ENCODE assay signal across 7 cellular contexts in the genomic region with DNA sequence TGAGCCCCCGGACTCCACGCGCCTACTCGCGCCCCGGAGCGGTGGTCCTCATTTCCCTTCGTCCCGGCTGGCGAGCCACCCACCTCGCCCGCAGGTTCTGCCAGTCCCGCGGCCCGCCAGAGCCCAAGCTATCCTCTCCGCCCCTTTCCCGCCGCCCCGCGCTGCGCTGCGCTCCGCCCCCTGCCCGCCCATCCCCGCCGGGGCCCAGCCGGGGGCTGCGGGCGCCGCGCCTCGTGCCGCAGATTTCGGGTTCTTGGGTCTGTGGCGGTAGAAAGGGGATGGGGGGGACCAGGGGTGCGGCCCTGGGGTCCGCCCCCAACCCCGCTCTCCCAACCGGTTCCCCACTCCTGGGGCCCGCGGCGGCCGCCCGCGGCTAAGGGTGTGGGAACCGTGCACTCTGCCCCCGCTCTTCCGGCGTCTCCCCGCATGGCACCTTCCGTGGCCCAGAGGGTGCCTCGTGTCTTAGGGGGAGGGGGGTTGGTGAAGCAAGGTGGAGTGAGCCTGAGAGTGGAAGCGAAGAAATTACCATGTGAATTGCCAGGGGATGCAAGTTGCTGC.
A peak's percentile ranks its signal among the peaks of the same experiment; 100 is the strongest.
DNase-seq lines count a peak whose midpoint lies in the region; ATAC-seq, FAIRE-seq and TF ChIP-seq lines count a peak whose summit lies in the region.

No MANE protein-coding gene starts in this region.

- H3K36me3 ChIP-seq in SJCRH30 (no peaks in the 10 kb centered on the region), iPS-15b (ENCODE audit: control insufficient read depth, insufficient read depth, low read length) (peaks cover 6% of the 10 kb centered on the region), small intestine (ENCODE audit: control insufficient read depth in 2 of 2, insufficient read depth in 2 of 2, low read length in 2 of 2) (no peaks in the 10 kb centered on the region)

- H3K4me1 ChIP-seq in SJCRH30 (0 out of 2 replicates have a peak, but pooled peaks cover 4% of the 10 kb centered on the region), iPS-15b (ENCODE audit: control insufficient read depth, insufficient read depth, low read length) (peaks cover 12% of the 10 kb centered on the region), small intestine (ENCODE audit: control insufficient read depth in 2 of 2, insufficient read depth in 1 of 2, low read depth in 1 of 2, low read length in 1 of 2) (no peaks in the 10 kb centered on the region)

- peaks cover 43% of the 10 kb centered on the region for H3K4me1 Mint-ChIP-seq in HFFc6 (ENCODE audit: low read depth)

- H3K9me3 Mint-ChIP-seq in HFFc6 = no peaks in the 10 kb centered on the region
- H3K9me3 Mint-ChIP-seq in activated naive CD4-positive, alpha-beta T cell treated with anti-CD3 and anti-CD28 coated beads, Interleukin-2, amount 50 U/mL, for 72 hours = no peaks in the 10 kb centered on the region

- peaks cover 30% of the 10 kb centered on the region for H3K36me3 Mint-ChIP-seq in HFFc6 (ENCODE audit: low read depth)
- peaks cover 22 to 24% of the 10 kb centered on the region in 2 donors for H3K36me3 Mint-ChIP-seq in activated naive CD4-positive, alpha-beta T cell treated with anti-CD3 and anti-CD28 coated beads, Interleukin-2, amount 50 U/mL, for 72 hours

- no peak for FAIRE-seq in small intestine (lab: Jason Lieb, UNC)

- H3K27ac ChIP-seq in SJCRH30 (no peak overlapping the region), small intestine (ENCODE audit: low read depth in 1 of 2, low read length in 1 of 2) (peak overlapping the region in 1 of 2 donors; percentile 31)

- H3K27me3 ChIP-seq in SJCRH30 (no peaks in the 10 kb centered on the region), iPS-15b (ENCODE audit: control insufficient read depth, insufficient read depth, low read length) (no peaks in the 10 kb centered on the region), small intestine (ENCODE audit: control insufficient read depth in 2 of 2, insufficient read depth in 2 of 2, low read length in 2 of 2) (no peaks in the 10 kb centered on the region)

- TF ChIP-seq CTCF in HFFc6 (IDR thresholded peaks at IDR 0.05) = no peak

- DNase-seq in HFFc6 (no peak), SJCRH30 (no peak), small intestine (peak; percentile 65), DMS153 treated with DMSO at 0.1 percent for 48 hours (lab: John Stamatoyannopoulos, UW; ENCODE audit: unreplicated experiment) (no peak), HUDEP-2 (lab: John Stamatoyannopoulos, UW; ENCODE audit: unreplicated experiment in 76 of 76) (no peak)
- DNase-seq in activated naive CD4-positive, alpha-beta T cell treated with anti-CD3 and anti-CD28 coated beads, Interleukin-2, amount 50 U/mL, for 72 hours (ENCODE audit: low spot score in 2 of 2) = peak; percentile 49 to 54

- H3K9me3 ChIP-seq in SJCRH30 (replicated peaks) = no peaks in the 10 kb centered on the region
- no peaks in the 10 kb centered on the region for H3K9me3 ChIP-seq in iPS-15b (ENCODE audit: control insufficient read depth, insufficient read depth, low read length)
- H3K9me3 ChIP-seq in small intestine (ENCODE audit: control insufficient read depth, low read depth) = no peaks in the 10 kb centered on the region

- peak overlapping the region; percentile 46 for H3K4me3 ChIP-seq in SJCRH30
- H3K4me3 ChIP-seq in iPS-15b (ENCODE audit: low read depth, low read length) = peak overlapping the region; percentile 87
- H3K4me3 ChIP-seq in small intestine (ENCODE audit: low read depth in 1 of 2, low read length in 2 of 2) = peak overlapping the region; percentile 31 to 68

- WGBS in small intestine, 3 donors = 1 to 28% (median 3%) methylated on average over 9 to 53 of the region's 53 CpGs

- peak; percentile 78 for ATAC-seq in activated naive CD4-positive, alpha-beta T cell treated with anti-CD3 and anti-CD28 coated beads, Interleukin-2, amount 50 U/mL, for 72 hours

- peaks cover 2% of the 10 kb centered on the region; the same call in 1 of the 2 replicates for H3K27me3 Mint-ChIP-seq in HFFc6 (ENCODE audit: insufficient read depth)

- peak overlapping the region; percentile 89 for H3K9ac ChIP-seq in iPS-15b (ENCODE audit: low read depth, low read length)

- H3K27ac Mint-ChIP-seq in HFFc6 = peak overlapping the region; percentile 56; the same call in 1 of the 2 replicates
- H3K27ac Mint-ChIP-seq in activated naive CD4-positive, alpha-beta T cell treated with anti-CD3 and anti-CD28 coated beads, Interleukin-2, amount 50 U/mL, for 72 hours = peak overlapping the region; percentile 46 to 86

- peak overlapping the region; percentile 100 for H3K4me3 Mint-ChIP-seq in HFFc6

Comparison
In these comparisons a context has a peak if more than half of its experiments do, and no peak if none do; other contexts are left out.
1. DNase-seq: peak in activated naive CD4-positive, alpha-beta T cell treated with anti-CD3 and anti-CD28 coated beads, Interleukin-2, amount 50 U/mL, for 72 hours (2 of 2) and small intestine (single experiment); none in HFFc6 (single experiment), SJCRH30 (0 of 2), DMS153 treated with DMSO at 0.1 percent for 48 hours (single experiment) and HUDEP-2 (0 of 76).
2. Peak in every context shown above with its lines, with median percentiles within 50 percentile points of each other: H3K4me3 ChIP-seq.